Comparison of ENCODE assay signal across 9 cellular contexts in the genomic region with DNA sequence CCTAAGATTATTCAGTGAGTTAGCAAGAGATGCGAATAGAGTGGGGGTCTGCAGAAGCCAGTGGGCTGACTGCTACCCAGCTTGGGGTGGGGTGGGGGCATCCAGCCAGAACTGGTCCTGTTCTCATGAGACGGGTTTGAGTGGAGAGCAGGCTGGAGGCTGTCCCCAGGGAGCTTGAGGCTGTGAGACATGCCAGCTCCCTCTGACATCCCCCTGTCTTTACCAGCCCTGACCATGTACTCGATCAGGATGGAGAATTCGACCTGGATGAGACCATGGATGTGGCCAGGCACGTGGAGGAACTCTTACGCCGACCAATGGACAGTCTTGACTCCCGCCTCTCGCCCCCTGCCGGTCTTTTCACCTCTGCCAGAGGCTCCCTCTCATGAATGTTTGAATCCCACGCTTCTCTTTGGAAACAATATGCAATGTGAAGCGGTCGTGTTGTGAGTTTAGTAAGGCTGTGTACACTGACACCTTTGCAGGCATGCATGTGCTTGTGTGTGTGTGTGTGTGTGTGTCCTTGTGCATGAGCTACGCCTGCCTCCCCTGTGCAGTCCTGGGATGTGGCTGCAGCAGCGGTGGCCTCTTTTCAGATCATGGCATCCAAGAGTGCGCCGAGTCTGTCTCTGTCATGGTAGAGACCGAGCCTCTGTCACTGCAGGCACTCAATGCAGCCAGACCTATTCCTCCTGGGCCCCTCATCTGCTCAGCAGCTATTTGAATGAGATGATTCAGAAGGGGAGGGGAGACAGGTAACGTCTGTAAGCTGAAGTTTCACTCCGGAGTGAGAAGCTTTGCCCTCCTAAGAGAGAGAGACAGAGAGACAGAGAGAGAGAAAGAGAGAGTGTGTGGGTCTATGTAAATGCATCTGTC. TPM values are rescaled to one million over a fixed set of nuclear protein-coding genes. Genes with fewer than 3 reads are reported as not detected.
DNase-seq lines count a peak whose midpoint lies in the region; TF ChIP-seq lines count a peak whose summit lies in the region.
"Had no signal": no experiment of that assay in that cellular context is flagged by ENCODE, and none has a peak within 500 bp of the region (broad histone marks: within the 10 kb centered on the region; RNA-seq: fewer than 3 reads in every experiment).

No MANE protein-coding gene starts in this region.

- H3K4me3 ChIP-seq in NB4 (ENCODE audit: low read depth, low read length) (no peak overlapping the region), duodenal mucosa (ENCODE audit: low read depth in 1 of 2, low read length in 2 of 2) (no peak overlapping the region), neuronal stem cell (ENCODE audit: low read length in 2 of 2) (no peak overlapping the region), dorsolateral prefrontal cortex (no peak overlapping the region), mesendoderm (ENCODE audit: low read length) (no peak overlapping the region)

- no peaks in the 10 kb centered on the region for H3K27me3 ChIP-seq in duodenal mucosa (ENCODE audit: control insufficient read depth in 1 of 2, insufficient read depth in 2 of 2, low read length in 2 of 2)
- no peaks in the 10 kb centered on the region for H3K27me3 ChIP-seq in neuronal stem cell (ENCODE audit: control insufficient read depth in 3 of 3, insufficient read depth in 3 of 3, low read depth in 1 of 3, low read length in 3 of 3)
- no peaks in the 10 kb centered on the region for H3K27me3 ChIP-seq in dorsolateral prefrontal cortex
- no peaks in the 10 kb centered on the region for H3K27me3 ChIP-seq in mesendoderm (ENCODE audit: insufficient read depth, low read length, poor library complexity)

- no peak overlapping the region for H3K4me3 Mint-ChIP-seq in CD14-positive monocyte

- H2AK5ac ChIP-seq in neuronal stem cell (ENCODE audit: low read depth, low read length) (no peak overlapping the region), mesendoderm (ENCODE audit: low read length) (no peak overlapping the region)

- H2BK120ac ChIP-seq in neuronal stem cell (ENCODE audit: low read depth, low read length): no peak overlapping the region
- no peak overlapping the region for H2BK120ac ChIP-seq in mesendoderm (ENCODE audit: low read depth, low read length)

- H3K36me3 ChIP-seq in duodenal mucosa (ENCODE audit: control insufficient read depth in 1 of 2, insufficient read depth in 2 of 2, low read length in 2 of 2) (peaks cover 35 to 67% of the 10 kb centered on the region in 2 donors), neuronal stem cell (replicated peaks in 1 of 2; ENCODE audit: control insufficient read depth in 2 of 2, insufficient read depth in 2 of 2, low read length in 2 of 2) (peaks cover 3 to 53% of the 10 kb centered on the region in 2 donors), mesendoderm (ENCODE audit: control insufficient read depth, insufficient read depth, low read length) (no peaks in the 10 kb centered on the region)

- no peak overlapping the region for H2AFZ ChIP-seq in neuronal stem cell (ENCODE audit: low read length)

- no peak overlapping the region for H4K5ac ChIP-seq in mesendoderm (ENCODE audit: low read length)

- DNase-seq in CD14-positive monocyte (ENCODE audit: low spot score) (no peak), NB4 (ENCODE audit: low read depth) (no peak), neuronal stem cell (ENCODE audit: low spot score) (no peak), ureter (ENCODE audit: low spot score) (no peak), dorsolateral prefrontal cortex (no peak), mesendoderm (no peak), dedifferentiated amniotic fluid mesenchymal stem cell (ENCODE audit: extremely low spot score) (no peak)

- H3K4me1 Mint-ChIP-seq in CD14-positive monocyte: peaks cover 32% of the 10 kb centered on the region

- H3K14ac ChIP-seq in neuronal stem cell (ENCODE audit: low read length): peak overlapping the region; percentile 39

- H3K18ac ChIP-seq in neuronal stem cell (ENCODE audit: low read length): peak overlapping the region; percentile 59
- no peak overlapping the region for H3K18ac ChIP-seq in mesendoderm (ENCODE audit: low read length)

- no peaks in the 10 kb centered on the region for H3K79me1 ChIP-seq in neuronal stem cell (ENCODE audit: low read depth, low read length)
- no peaks in the 10 kb centered on the region for H3K79me1 ChIP-seq in mesendoderm (ENCODE audit: low read length)

- intact Hi-C loops in CD14-positive monocyte (cut with micrococcal nuclease): no loop called here
- intact Hi-C loops in dorsolateral prefrontal cortex (cut with DNase I): no loop called here

- H3K9me3 Mint-ChIP-seq in CD14-positive monocyte: peaks cover 0 to 3% (median 0%) of the 10 kb centered on the region in 7 donors

- H3K4me1 ChIP-seq in duodenal mucosa (ENCODE audit: control insufficient read depth in 1 of 2, insufficient read depth in 2 of 2, low read length in 2 of 2) (peaks cover 8 to 11% of the 10 kb centered on the region in 2 donors), neuronal stem cell (ENCODE audit: control insufficient read depth in 2 of 2, insufficient read depth in 1 of 2, low read depth in 1 of 2, low read length in 2 of 2) (peaks cover 13 to 16% of the 10 kb centered on the region in 2 donors), mesendoderm (ENCODE audit: control insufficient read depth, low read depth, low read length) (peaks cover 6% of the 10 kb centered on the region)

- H3K56ac ChIP-seq in mesendoderm (ENCODE audit: low read length): no peak overlapping the region

- H3K27ac ChIP-seq in duodenal mucosa (ENCODE audit: low read depth, low read length) (peak overlapping the region; percentile 25), neuronal stem cell (replicated peaks; ENCODE audit: low read length) (no peak overlapping the region), dorsolateral prefrontal cortex (peak overlapping the region in 27 of 59 donors; percentile 19 to 86 (median 77)), mesendoderm (ENCODE audit: low read depth, low read length) (no peak overlapping the region)
- H3K27ac ChIP-seq: VCaP had no signal

- H3K36me3 Mint-ChIP-seq in CD14-positive monocyte: peaks cover 70 to 86% of the 10 kb centered on the region in 2 donors

- no peak overlapping the region for H4K91ac ChIP-seq in neuronal stem cell (ENCODE audit: low read depth, low read length, poor library complexity)

- peak overlapping the region; percentile 75 for H3K23ac ChIP-seq in neuronal stem cell (ENCODE audit: low read depth, low read length, poor library complexity)
- H3K23ac ChIP-seq in mesendoderm (ENCODE audit: low read length): no peak overlapping the region

- H3K27me3 Mint-ChIP-seq in CD14-positive monocyte (ENCODE audit: low read depth in 3 of 3): peaks cover 1 to 4% (median 1%) of the 10 kb centered on the region in 3 donors

- H2BK5ac ChIP-seq in neuronal stem cell (ENCODE audit: low read length): no peak overlapping the region
- no peak overlapping the region for H2BK5ac ChIP-seq in mesendoderm (ENCODE audit: low read length)

- no peak overlapping the region for H3K9ac ChIP-seq in duodenal mucosa (ENCODE audit: low read depth in 1 of 2, low read length in 2 of 2)
- peak overlapping the region; percentile 78 for H3K9ac ChIP-seq in neuronal stem cell (ENCODE audit: low read depth, low read length, poor library complexity)
- H3K9ac ChIP-seq in mesendoderm (ENCODE audit: low read length): no peak overlapping the region

- H3K4me2 ChIP-seq in neuronal stem cell (ENCODE audit: insufficient read depth, low read length, poor library complexity, severe bottlenecking): no peak overlapping the region
- no peak overlapping the region for H3K4me2 ChIP-seq in mesendoderm (ENCODE audit: low read length)

- no peak overlapping the region for H2BK12ac ChIP-seq in neuronal stem cell (ENCODE audit: low read length)

- no CpG with 5 or more reads among the region's 20 CpGs for WGBS in neuronal stem cell (ENCODE audit: extremely low coverage in 2 of 2, insufficient read length in 2 of 2, insufficient replicate concordance in 1 of 2), 2 donors
- WGBS in mesendoderm (ENCODE audit: extremely low coverage, insufficient coverage, low lambda C conversion rate): no CpG with 5 or more reads among the region's 20 CpGs

- no peaks in the 10 kb centered on the region for H3K79me2 ChIP-seq in mesendoderm (ENCODE audit: control insufficient read depth, insufficient read depth, low read length)

- peak overlapping the region in 5 of 7 donors; percentile 36 to 86 (median 57) for H3K27ac Mint-ChIP-seq in CD14-positive monocyte

- H2BK15ac ChIP-seq in neuronal stem cell (ENCODE audit: low read length) (peak overlapping the region; percentile 35), mesendoderm (replicated peaks; ENCODE audit: low read depth) (no peak overlapping the region)

- no peak overlapping the region for H4K8ac ChIP-seq in neuronal stem cell (ENCODE audit: low read depth, low read length)
- no peak overlapping the region for H4K8ac ChIP-seq in mesendoderm (ENCODE audit: low read depth, low read length)

- peak; percentile 12 for TF ChIP-seq POLR2A in NB4 (IDR thresholded peaks at IDR 0.05; ENCODE audit: extremely low read depth, insufficient read length)

- TF ChIP-seq CTCF in CD14-positive monocyte (IDR thresholded peaks at IDR 0.05): no peak
- no peak for TF ChIP-seq CTCF in NB4 (IDR thresholded peaks at IDR 0.05; ENCODE audit: low read depth, low read length)
- no peak for TF ChIP-seq CTCF in dorsolateral prefrontal cortex (IDR thresholded peaks at IDR 0.05 in 54 of 56, conservative IDR thresholded peaks at IDR 0.05 in 2 of 56; ENCODE audit: low read depth in 1 of 56, partially characterized antibody in 56 of 56)

- H3K4ac ChIP-seq in neuronal stem cell (ENCODE audit: low read length) (no peak overlapping the region), mesendoderm (ENCODE audit: low read depth, low read length) (no peak overlapping the region)

- H3K9me3 ChIP-seq in duodenal mucosa (ENCODE audit: control insufficient read depth in 1 of 2, low read length in 2 of 2) (no peaks in the 10 kb centered on the region), neuronal stem cell (replicated peaks in 1 of 2; ENCODE audit: control insufficient read depth in 2 of 2, insufficient read depth in 1 of 2, low read depth in 1 of 2, low read length in 2 of 2) (no peaks in the 10 kb centered on the region)

RNA-seq across cellular contexts. Expression of a gene that starts 22.2 kb away (rescaled TPM):
- polyA plus RNA-seq in CD14-positive monocyte: 10 to 100 TPM; 30.5 to 49.8 TPM
- polyA plus RNA-seq in neuronal stem cell (2013, experiment 1 of 2): 1.8 TPM
- 1.7 TPM for polyA plus RNA-seq in neuronal stem cell (2013, experiment 2 of 2)
- total RNA-seq in ureter: 37.4 TPM
- total RNA-seq in dorsolateral prefrontal cortex: 10 to 100 TPM in 71 of 120 experiments, 1 to 10 TPM in 49; 4.4 to 25.7 (median 10.8) TPM
- polyA plus RNA-seq in mesendoderm (2013, experiment 1 of 2): 1.7 TPM
- polyA plus RNA-seq in mesendoderm (2013, experiment 2 of 2): 1.7 TPM

RNA-seq across cellular contexts. Expression of a gene that starts 34.3 kb away (rescaled TPM):
- polyA plus RNA-seq in CD14-positive monocyte: 10 to 100 TPM; 28.5 to 47.9 TPM
- 38.6 TPM for polyA plus RNA-seq in neuronal stem cell (2013, experiment 1 of 2)
- polyA plus RNA-seq in neuronal stem cell (2013, experiment 2 of 2): 40.6 TPM
- total RNA-seq in ureter (64.0 TPM), dorsolateral prefrontal cortex (10 to 100 TPM; 45.7 to 81.6 (median 60.4) TPM)
- polyA plus RNA-seq in mesendoderm (2013, experiment 1 of 2): 24.3 TPM
- polyA plus RNA-seq in mesendoderm (2013, experiment 2 of 2): 26.6 TPM
